Comparison of ENCODE assay signal across 5 cellular contexts in genomic region chr21:36657290-36657689, GRCh38. TPM values are rescaled to one million over a fixed set of nuclear protein-coding genes. Genes with fewer than 3 reads are reported as not detected.
"Had no signal": no experiment of that assay in that cellular context is flagged by ENCODE, and none has a peak within 500 bp of the region (broad histone marks: within the 10 kb centered on the region; RNA-seq: fewer than 3 reads in every experiment).

No MANE protein-coding gene starts in this region.

RNA-seq across cellular contexts. Expression of gene SIM2, which starts 41.6 kb away (rescaled TPM):
- total RNA-seq: OCI-LY7, Peyer's patch, Right ventricle myocardium inferior, Right ventricle myocardium superior had no signal
- polyA plus RNA-seq: SK-N-SH had no signal
